Comparison of ENCODE assay signal across 8 cellular contexts in genomic region chr9:121698627-121699270, GRCh38. TPM values are rescaled to one million over a fixed set of nuclear protein-coding genes. Genes with fewer than 3 reads are reported as not detected.
DNase-seq lines count a peak whose midpoint lies in the region; ATAC-seq and TF ChIP-seq lines count a peak whose summit lies in the region.

No MANE protein-coding gene starts in this region.

- H3K4me1 ChIP-seq in mesendoderm (ENCODE audit: control insufficient read depth, low read depth, low read length), result peaks cover 3% of the 10 kb centered on the region

- H3K4me3 ChIP-seq in cardiac fibroblast (replicated peaks in 1 of 2; ENCODE audit: low read depth in 2 of 2, low read length in 2 of 2) (peak overlapping the region; percentile 50 to 63), mesendoderm (ENCODE audit: low read length) (peak overlapping the region; percentile 36)

- DNase-seq in NCI-H82 (lab: John Stamatoyannopoulos, UW) (peak; percentile 78), NCI-H82 treated with DMSO at 0.1 percent for 48 hours (lab: John Stamatoyannopoulos, UW; ENCODE audit: unreplicated experiment) (no peak), NCI-H128 (lab: John Stamatoyannopoulos, UW; ENCODE audit: unreplicated experiment) (peak; percentile 18), cardiac fibroblast (ENCODE audit: low read depth in 2 of 2) (no peak), mesendoderm (peak; percentile 77), COLO829 (ENCODE audit: low spot score) (no peak)
- DNase-seq in activated effector memory CD4-positive, alpha-beta T cell treated with Interleukin-2 at 50 U/mL for 16 hours, result no peak

- no peak overlapping the region for H3K23ac ChIP-seq in mesendoderm (ENCODE audit: low read length)

- TF ChIP-seq CTCF in cardiac fibroblast (IDR thresholded peaks at IDR 0.05; ENCODE audit: low read depth, low read length), result no peak

- peak overlapping the region; percentile 26 for H3K4me2 ChIP-seq in mesendoderm (ENCODE audit: low read length)

- no peak overlapping the region for H2BK120ac ChIP-seq in mesendoderm (ENCODE audit: low read depth, low read length)

- H3K27me3 ChIP-seq in mesendoderm (ENCODE audit: insufficient read depth, low read length, poor library complexity), result no peaks in the 10 kb centered on the region

- peak overlapping the region; percentile 74 for H3K56ac ChIP-seq in mesendoderm (ENCODE audit: low read length)

- H3K27ac ChIP-seq in mesendoderm (ENCODE audit: low read depth, low read length), result no peak overlapping the region

- H3K4ac ChIP-seq in mesendoderm (ENCODE audit: low read depth, low read length), result peak overlapping the region; percentile 25

- no peaks in the 10 kb centered on the region for H3K36me3 ChIP-seq in mesendoderm (ENCODE audit: control insufficient read depth, insufficient read depth, low read length)

- WGBS in mesendoderm (ENCODE audit: extremely low coverage, insufficient coverage, low lambda C conversion rate), result no CpG with 5 or more reads among the region's 89 CpGs

- peaks cover 10% of the 10 kb centered on the region for H3K79me2 ChIP-seq in mesendoderm (ENCODE audit: control insufficient read depth, insufficient read depth, low read length)

- no peak overlapping the region for H4K5ac ChIP-seq in mesendoderm (ENCODE audit: low read length)

- peak overlapping the region; percentile 61 for H3K18ac ChIP-seq in mesendoderm (ENCODE audit: low read length)

- H3K79me1 ChIP-seq in mesendoderm (ENCODE audit: low read length), result peaks cover 17% of the 10 kb centered on the region

- no peak overlapping the region for H2BK15ac ChIP-seq in mesendoderm (replicated peaks; ENCODE audit: low read depth)

- no peak overlapping the region for H2BK5ac ChIP-seq in mesendoderm (ENCODE audit: low read length)

- ATAC-seq in HG02981 (IDR thresholded peaks at IDR 0.05; ENCODE audit: unreplicated experiment), result no peak

- peak overlapping the region; percentile 79 for H3K9ac ChIP-seq in mesendoderm (ENCODE audit: low read length)

- no peak overlapping the region for H2AK5ac ChIP-seq in mesendoderm (ENCODE audit: low read length)

- H4K8ac ChIP-seq in mesendoderm (ENCODE audit: low read depth, low read length), result no peak overlapping the region

RNA-seq across cellular contexts. Expression of gene DAB2IP, which starts 47.3 kb away (rescaled TPM):
- 21.8 TPM for polyA plus RNA-seq in mesendoderm (2013, experiment 1 of 2)
- polyA plus RNA-seq in mesendoderm (2013, experiment 2 of 2), result 21.4 TPM

Comparison
In these comparisons a context has a peak if more than half of its experiments do, and no peak if none do; other contexts are left out.
1. DNase-seq: peak in NCI-H82 (single experiment), NCI-H128 (single experiment) and mesendoderm (single experiment); none in NCI-H82 treated with DMSO at 0.1 percent for 48 hours (single experiment), cardiac fibroblast (0 of 2), activated effector memory CD4-positive, alpha-beta T cell treated with Interleukin-2 at 50 U/mL for 16 hours (single experiment) and COLO829 (single experiment).